ENCODE assay signal across 25 cellular contexts in the genomic region with DNA sequence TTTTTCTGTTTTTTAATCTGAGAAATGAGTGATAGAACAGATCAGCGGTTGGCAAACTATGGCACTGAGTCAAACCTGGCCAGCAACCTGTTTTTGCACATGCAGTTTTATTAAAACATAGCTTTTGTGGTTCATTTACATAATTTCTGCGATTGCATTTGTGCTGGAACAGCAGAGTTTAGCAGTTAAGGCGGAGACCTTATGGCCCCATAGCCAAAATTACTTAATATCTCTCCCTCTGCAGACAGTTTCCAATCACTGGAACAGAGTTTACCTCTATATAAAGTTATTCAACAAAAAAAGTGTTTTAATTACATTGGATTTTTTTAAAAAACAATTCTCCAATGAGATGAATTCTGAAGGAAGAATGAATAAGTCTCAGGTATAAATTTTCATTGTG.
"Had no signal": no experiment of that assay in that cellular context is flagged by ENCODE, and none has a peak within 500 bp of the region (broad histone marks: within the 10 kb centered on the region; RNA-seq: fewer than 3 reads in every experiment).

No MANE protein-coding gene starts in this region.

- DNase-seq: dermis blood vessel endothelial cell; esophagus squamous epithelium; foreskin fibroblast; glutamatergic neuron; islet precursor cell; left lung; mesenchymal stem cell; midbrain; naive thymus-derived CD4-positive, alpha-beta T cell; nephron progenitor cell; psoas muscle; retina; spleen; stimulated activated CD4-positive, alpha-beta T cell treated with anti-CD3 and anti-CD28 coated beads, Interleukin-15, amount 100 ng/mL, for 24 hours; stimulated activated CD4-positive, alpha-beta T cell treated with anti-CD3 and anti-CD28 coated beads, Interleukin-1b, Interleukin-23, amount 100 ng/mL, for 48 hours; stimulated activated CD4-positive, alpha-beta T cell treated with anti-CD3 and anti-CD28 coated beads, Interleukin-4, amount 100 ng/mL, for 24 hours; stimulated activated naive B cell treated with anti-CD40 and anti-IgM and Interleukin-4, amounts not matched to agents 10 μg/mL and 1 μg/mL and 100 μg/mL, for 72 hours; stimulated activated naive CD8-positive, alpha-beta T cell treated with anti-CD3 and anti-CD28 coated beads, Interleukin-15, amount 100 ng/mL, for 72 hours; testis; upper lobe of right lung had no signal

- H3K9me3 ChIP-seq: esophagus squamous epithelium, gastroesophageal sphincter, left lung, psoas muscle, spleen, testis, tibial nerve, upper lobe of right lung, vagina had no signal

- H3K27me3 ChIP-seq: esophagus squamous epithelium, gastroesophageal sphincter, left lung, testis, tibial nerve, upper lobe of right lung, vagina had no signal

- H3K4me3 ChIP-seq: esophagus squamous epithelium, gastroesophageal sphincter, left lung, lung, psoas muscle, spleen, testis, tibial nerve, upper lobe of right lung, vagina had no signal

- H3K4me1 ChIP-seq: esophagus squamous epithelium, gastroesophageal sphincter, psoas muscle, testis, upper lobe of right lung, vagina had no signal

- ATAC-seq: gastroesophageal sphincter; left lung; naive thymus-derived CD4-positive, alpha-beta T cell; psoas muscle; sciatic nerve; stimulated activated naive B cell treated with anti-CD40 and anti-IgM and Interleukin-4, amounts not matched to agents 10 μg/mL and 1 μg/mL and 100 μg/mL, for 72 hours; stimulated activated naive CD8-positive, alpha-beta T cell treated with anti-CD3 and anti-CD28 coated beads, Interleukin-15, amount 100 ng/mL, for 72 hours; upper lobe of right lung had no signal

- H3K36me3 ChIP-seq: esophagus squamous epithelium, gastroesophageal sphincter, left lung, spleen, tibial nerve, upper lobe of right lung, vagina had no signal
